ENCODE assay signal across 1 cellular context in genomic region chr2:179277429-179278196, GRCh38.
A peak's percentile ranks its signal among the peaks of the same experiment; 100 is the strongest.
TF ChIP-seq lines count a peak whose summit lies in the region.

No MANE protein-coding gene starts in this region.

TF ChIP-seq in HepG2, 621 proteins besides CTCF, POLR2A, EP300 and RAD21:
- TF ChIP-seq ZNF687 (CRISPR knock-in tag; IDR thresholded peaks at IDR 0.05) (peak; percentile 14; the same call in 1 of the 2 replicates), ZNF562 (CRISPR knock-in tag; IDR thresholded peaks at IDR 0.05; ENCODE audit: borderline replicate concordance) (no peak)
